In genomic region chrX:9071031-9071650, GRCh38 we compare ENCODE assay signal across 24 cellular contexts. TPM values are rescaled to one million over a fixed set of nuclear protein-coding genes. Genes with fewer than 3 reads are reported as not detected.
DNase-seq lines count a peak whose midpoint lies in the region; TF ChIP-seq lines count a peak whose summit lies in the region.
"Had no signal": no experiment of that assay in that cellular context is flagged by ENCODE, and none has a peak within 500 bp of the region (broad histone marks: within the 10 kb centered on the region; RNA-seq: fewer than 3 reads in every experiment).

No MANE protein-coding gene starts in this region.

- TF ChIP-seq CTCF in astrocyte of the spinal cord (IDR thresholded peaks at IDR 0.05; ENCODE audit: low read depth, low read length) = no peak
- no peak for TF ChIP-seq CTCF in nephron progenitor cell (IDR thresholded peaks at IDR 0.05)

- peak; percentile 6 for DNase-seq in AG08395 (ENCODE audit: low spot score)
- peak; percentile 75 for DNase-seq in M059J (ENCODE audit: low read depth)
- peak; percentile 54 for DNase-seq in astrocyte of the spinal cord (ENCODE audit: low read depth, low spot score)
- peak; percentile 23 for DNase-seq in glomerular visceral epithelial cell (ENCODE audit: extremely low spot score)
- no peak for DNase-seq in nephron progenitor cell
- no peak for DNase-seq in HK-2 (ENCODE audit: unreplicated experiment)
- no peak for DNase-seq in activated CD4-positive, alpha-beta T cell treated with anti-CD3 and anti-CD28 coated beads, Interleukin-2, amount 10 ng/mL, durations not matched to agents 24 days and 14 days
- DNase-seq in cerebellar nuclear complex (lab: John Stamatoyannopoulos, UW) = no peak
- DNase-seq: 8988T; activated T-cell treated with anti-CD3 and anti-CD28 coated beads, Interleukin-2, amount 50 U/mL, for 24 hours; amniotic stem cell; COR-L47; DND-41; left cardiac atrium; naive B cell; NCI-H1436 treated with DMSO at 0.1 percent for 48 hours; NCI-H524; right cardiac atrium; stimulated activated CD8-positive, alpha-beta memory T cell treated with anti-CD3 and anti-CD28 coated beads, Interleukin-4, amount 100 ng/mL, for 48 hours had no signal

- no peak overlapping the region for H3K4me3 ChIP-seq in astrocyte of the spinal cord (ENCODE audit: low read depth, low read length)
- H3K4me3 ChIP-seq: K562 had no signal

- no peak overlapping the region for H3K4me3 Mint-ChIP-seq in nephron progenitor cell
- H3K4me3 Mint-ChIP-seq in activated CD4-positive, alpha-beta T cell treated with anti-CD3 and anti-CD28 coated beads, Interleukin-2, amount 10 ng/mL, durations not matched to agents 24 days and 14 days = no peak overlapping the region
- H3K4me3 Mint-ChIP-seq: activated T-cell treated with anti-CD3 and anti-CD28 coated beads, Interleukin-2, amount 50 U/mL, for 24 hours; naive B cell; type B pancreatic cell had no signal

- no peaks in the 10 kb centered on the region for H3K36me3 Mint-ChIP-seq in nephron progenitor cell (ENCODE audit: low read depth)
- no peaks in the 10 kb centered on the region for H3K36me3 Mint-ChIP-seq in activated CD4-positive, alpha-beta T cell treated with anti-CD3 and anti-CD28 coated beads, Interleukin-2, amount 10 ng/mL, durations not matched to agents 24 days and 14 days (ENCODE audit: low read depth)
- H3K36me3 Mint-ChIP-seq: naive B cell, type B pancreatic cell had no signal

- H3K9me3 Mint-ChIP-seq in nephron progenitor cell = peaks cover 15% of the 10 kb centered on the region
- no peaks in the 10 kb centered on the region for H3K9me3 Mint-ChIP-seq in activated CD4-positive, alpha-beta T cell treated with anti-CD3 and anti-CD28 coated beads, Interleukin-2, amount 10 ng/mL, durations not matched to agents 24 days and 14 days
- H3K9me3 Mint-ChIP-seq: activated T-cell treated with anti-CD3 and anti-CD28 coated beads, Interleukin-2, amount 50 U/mL, for 24 hours; type B pancreatic cell had no signal

- peaks cover 9% of the 10 kb centered on the region for H3K4me1 Mint-ChIP-seq in nephron progenitor cell
- no peaks in the 10 kb centered on the region for H3K4me1 Mint-ChIP-seq in activated CD4-positive, alpha-beta T cell treated with anti-CD3 and anti-CD28 coated beads, Interleukin-2, amount 10 ng/mL, durations not matched to agents 24 days and 14 days
- H3K4me1 Mint-ChIP-seq: naive B cell had no signal

- in situ Hi-C loops in astrocyte of the spinal cord (cut with HindIII; ENCODE audit: low sequenced_read_pairs) = no loop called here

- intact Hi-C loops in activated CD4-positive, alpha-beta T cell treated with anti-CD3 and anti-CD28 coated beads, Interleukin-2, amount 10 ng/mL, durations not matched to agents 24 days and 14 days (cut with micrococcal nuclease) = no loop called here

- peaks cover 11% of the 10 kb centered on the region for H3K27me3 Mint-ChIP-seq in nephron progenitor cell (ENCODE audit: low read depth, poor library complexity)
- H3K27me3 Mint-ChIP-seq in activated CD4-positive, alpha-beta T cell treated with anti-CD3 and anti-CD28 coated beads, Interleukin-2, amount 10 ng/mL, durations not matched to agents 24 days and 14 days = no peaks in the 10 kb centered on the region

- no peak overlapping the region for H3K27ac Mint-ChIP-seq in nephron progenitor cell
- H3K27ac Mint-ChIP-seq in activated CD4-positive, alpha-beta T cell treated with anti-CD3 and anti-CD28 coated beads, Interleukin-2, amount 10 ng/mL, durations not matched to agents 24 days and 14 days = no peak overlapping the region
- H3K27ac Mint-ChIP-seq: activated T-cell treated with anti-CD3 and anti-CD28 coated beads, Interleukin-2, amount 50 U/mL, for 24 hours; naive B cell; type B pancreatic cell had no signal

RNA-seq across cellular contexts. Expression of gene FAM9B, which starts 37.2 kb away (rescaled TPM):
- not detected in 2 replicates for total RNA-seq in M059J (2014; rRNA removed; shearing (Covaris generic))
- total RNA-seq in activated CD4-positive, alpha-beta T cell treated with anti-CD3 and anti-CD28 coated beads, Interleukin-2, amount 10 ng/mL, durations not matched to agents 24 days and 14 days = not detected in 2 replicates
- total RNA-seq: H4, left cardiac atrium, mesenteric fat pad, osteocyte, right cardiac atrium had no signal

Comparison
In these comparisons a context has a peak if more than half of its experiments do, and no peak if none do; other contexts are left out.
1. DNase-seq: peak in AG08395 (single experiment), M059J (single experiment), astrocyte of the spinal cord (single experiment) and glomerular visceral epithelial cell (single experiment); none in nephron progenitor cell (single experiment), HK-2 (single experiment), activated CD4-positive, alpha-beta T cell treated with anti-CD3 and anti-CD28 coated beads, Interleukin-2, amount 10 ng/mL, durations not matched to agents 24 days and 14 days (single experiment) and cerebellar nuclear complex (0 of 2).